In genomic region chrX:1502853-1503252, GRCh38 we compare ENCODE assay signal across 21 cellular contexts. TPM values are rescaled to one million over a fixed set of nuclear protein-coding genes. Genes with fewer than 3 reads are reported as not detected.
DNase-seq lines count a peak whose midpoint lies in the region; ATAC-seq and TF ChIP-seq lines count a peak whose summit lies in the region.
"Had no signal": no experiment of that assay in that cellular context is flagged by ENCODE, and none has a peak within 500 bp of the region (broad histone marks: within the 10 kb centered on the region; RNA-seq: fewer than 3 reads in every experiment).

No MANE protein-coding gene starts in this region.

- no peaks in the 10 kb centered on the region for H3K27me3 ChIP-seq in HL-60 (ENCODE audit: insufficient read depth, poor library complexity, severe bottlenecking)
- H3K27me3 ChIP-seq: sigmoid colon had no signal

- peaks cover 38% of the 10 kb centered on the region for H3K4me1 Mint-ChIP-seq in activated T-cell treated with anti-CD3 and anti-CD28 coated beads, Interleukin-2, amount 50 U/mL, for 24 hours (ENCODE audit: low read depth)
- H3K4me1 Mint-ChIP-seq in activated naive CD8-positive, alpha-beta T cell (ENCODE audit: low read depth), result peaks cover 34% of the 10 kb centered on the region
- H3K4me1 Mint-ChIP-seq in natural killer cell treated with Interleukin-12 subunit alpha and Interleukin-12 subunit beta and Interleukin-15 and Interleukin-18, amount 100 ng/mL, for 72 hours (ENCODE audit: low read depth in 2 of 2), result peaks cover 23 to 26% of the 10 kb centered on the region in 2 donors

- no peak for ATAC-seq in natural killer cell treated with Interleukin-12 subunit alpha and Interleukin-12 subunit beta and Interleukin-15 and Interleukin-18, amount 100 ng/mL, for 72 hours
- no peak for ATAC-seq in HG02885 (IDR thresholded peaks at IDR 0.05; ENCODE audit: poor library complexity, unreplicated experiment)
- ATAC-seq in GM18870 (IDR thresholded peaks at IDR 0.05; ENCODE audit: unreplicated experiment), result no peak
- ATAC-seq in HG02763 (IDR thresholded peaks at IDR 0.05; ENCODE audit: unreplicated experiment), result no peak
- ATAC-seq: left lobe of liver had no signal

- H3K36me3 Mint-ChIP-seq in activated T-cell treated with anti-CD3 and anti-CD28 coated beads, Interleukin-2, amount 50 U/mL, for 24 hours (ENCODE audit: low read depth), result peaks cover 38% of the 10 kb centered on the region
- peaks cover 2% of the 10 kb centered on the region for H3K36me3 Mint-ChIP-seq in activated naive CD8-positive, alpha-beta T cell
- no peaks in the 10 kb centered on the region for H3K36me3 Mint-ChIP-seq in natural killer cell treated with Interleukin-12 subunit alpha and Interleukin-12 subunit beta and Interleukin-15 and Interleukin-18, amount 100 ng/mL, for 72 hours

- H3K27me3 Mint-ChIP-seq in activated T-cell treated with anti-CD3 and anti-CD28 coated beads, Interleukin-2, amount 50 U/mL, for 24 hours, result no peaks in the 10 kb centered on the region
- H3K27me3 Mint-ChIP-seq in activated naive CD8-positive, alpha-beta T cell, result no peaks in the 10 kb centered on the region
- H3K27me3 Mint-ChIP-seq in natural killer cell treated with Interleukin-12 subunit alpha and Interleukin-12 subunit beta and Interleukin-15 and Interleukin-18, amount 100 ng/mL, for 72 hours, result no peaks in the 10 kb centered on the region

- H3K9me3 Mint-ChIP-seq in activated T-cell treated with anti-CD3 and anti-CD28 coated beads, Interleukin-2, amount 50 U/mL, for 24 hours, result no peaks in the 10 kb centered on the region
- no peaks in the 10 kb centered on the region for H3K9me3 Mint-ChIP-seq in activated naive CD8-positive, alpha-beta T cell (ENCODE audit: low read depth)
- H3K9me3 Mint-ChIP-seq in natural killer cell treated with Interleukin-12 subunit alpha and Interleukin-12 subunit beta and Interleukin-15 and Interleukin-18, amount 100 ng/mL, for 72 hours, result no peaks in the 10 kb centered on the region

- H3K27ac Mint-ChIP-seq in activated T-cell treated with anti-CD3 and anti-CD28 coated beads, Interleukin-2, amount 50 U/mL, for 24 hours, result peak overlapping the region; percentile 74
- H3K27ac Mint-ChIP-seq in activated naive CD8-positive, alpha-beta T cell, result peak overlapping the region; percentile 80
- peak overlapping the region; percentile 80 to 82 for H3K27ac Mint-ChIP-seq in natural killer cell treated with Interleukin-12 subunit alpha and Interleukin-12 subunit beta and Interleukin-15 and Interleukin-18, amount 100 ng/mL, for 72 hours

- H3K4me3 ChIP-seq in HL-60 (replicated peaks; ENCODE audit: insufficient read depth, low read length), result no peak overlapping the region
- H3K4me3 ChIP-seq: MG63, sigmoid colon had no signal

- H3K4me3 Mint-ChIP-seq in activated T-cell treated with anti-CD3 and anti-CD28 coated beads, Interleukin-2, amount 50 U/mL, for 24 hours, result no peak overlapping the region
- H3K4me3 Mint-ChIP-seq in activated naive CD8-positive, alpha-beta T cell, result no peak overlapping the region
- no peak overlapping the region for H3K4me3 Mint-ChIP-seq in natural killer cell treated with Interleukin-12 subunit alpha and Interleukin-12 subunit beta and Interleukin-15 and Interleukin-18, amount 100 ng/mL, for 72 hours

- H3K27ac ChIP-seq in HL-60 (replicated peaks), result peak overlapping the region; percentile 61
- H3K27ac ChIP-seq: sigmoid colon had no signal

- DNase-seq in activated T-cell treated with anti-CD3 and anti-CD28 coated beads, Interleukin-2, amount 50 U/mL, for 24 hours, result peak; percentile 23
- no peak for DNase-seq in activated T-cell treated with anti-CD3 and anti-CD28 coated beads for 4 hours
- peak in 1 of 2 experiments; percentile 0 for DNase-seq in HL-60 (ENCODE audit: low read depth in 1 of 2, low spot score in 1 of 2)
- DNase-seq in natural killer cell treated with Interleukin-12 subunit alpha and Interleukin-12 subunit beta and Interleukin-15 and Interleukin-18, amount 100 ng/mL, for 72 hours (ENCODE audit: low spot score), result no peak
- DNase-seq: Calu3; GDM1; MG63; NCI-H1930; NCI-H446 treated with DMSO at 0.1 percent for 48 hours; Right ventricle myocardium superior; sigmoid colon; stimulated activated CD4-positive, alpha-beta T cell treated with anti-CD3 and anti-CD28 coated beads, Interleukin-2, amount 100 ng/mL, for 24 hours; T-helper 9 cell had no signal

- no peak for TF ChIP-seq CTCF in HL-60 (IDR thresholded peaks at IDR 0.05; ENCODE audit: insufficient read depth, low read length)

RNA-seq across cellular contexts. Expression of gene P2RY8, which starts 34.1 kb away (rescaled TPM):
- 10 to 100 TPM; 19.5 to 59.1 TPM for total RNA-seq in natural killer cell treated with Interleukin-12 subunit alpha and Interleukin-12 subunit beta and Interleukin-15 and Interleukin-18, amount 100 ng/mL, for 72 hours
- total RNA-seq: astrocyte, Calu3, fibroblast of villous mesenchyme, osteoblast had no signal

RNA-seq across cellular contexts. Expression of gene ASMTL, which starts 50.1 kb away (rescaled TPM):
- 10 to 100 TPM; 84.8 to 94.2 TPM for total RNA-seq in natural killer cell treated with Interleukin-12 subunit alpha and Interleukin-12 subunit beta and Interleukin-15 and Interleukin-18, amount 100 ng/mL, for 72 hours
